11 cellular contexts compared by ENCODE assay signal in genomic region chr11:47916361-47916841, GRCh38.
A peak's percentile ranks its signal among the peaks of the same experiment; 100 is the strongest.
DNase-seq lines count a peak whose midpoint lies in the region; ATAC-seq, FAIRE-seq and TF ChIP-seq lines count a peak whose summit lies in the region.
"Had no signal": no experiment of that assay in that cellular context is flagged by ENCODE, and none has a peak within 500 bp of the region (broad histone marks: within the 10 kb centered on the region; RNA-seq: fewer than 3 reads in every experiment).

No MANE protein-coding gene starts in this region.

- H3K9me1 ChIP-seq in endothelial cell of umbilical vein (replicated peaks; ENCODE audit: control insufficient read depth, extremely low read depth, insufficient read depth, low read length) = no peaks in the 10 kb centered on the region

- no peaks in the 10 kb centered on the region for H3K9me3 ChIP-seq in endothelial cell of umbilical vein (replicated peaks; ENCODE audit: control insufficient read depth, insufficient read depth, low read length)
- H3K9me3 ChIP-seq in naive thymus-derived CD4-positive, alpha-beta T cell (ENCODE audit: control insufficient read depth in 2 of 3, low read length in 3 of 3) = no peaks in the 10 kb centered on the region
- H3K9me3 ChIP-seq in aorta (ENCODE audit: control insufficient read depth, low read length) = no peaks in the 10 kb centered on the region

- no peaks in the 10 kb centered on the region for H3K27me3 ChIP-seq in endothelial cell of umbilical vein (ENCODE audit: control insufficient read depth in 2 of 2, insufficient read depth in 2 of 2, low read length in 2 of 2)
- no peaks in the 10 kb centered on the region for H3K27me3 ChIP-seq in naive thymus-derived CD4-positive, alpha-beta T cell (ENCODE audit: control insufficient read depth in 2 of 2, insufficient read depth in 2 of 2, low read length in 2 of 2)
- no peaks in the 10 kb centered on the region for H3K27me3 ChIP-seq in aorta (ENCODE audit: control insufficient read depth in 1 of 2, insufficient read depth in 2 of 2, low read length in 1 of 2)

- H3K27me3 Mint-ChIP-seq in activated naive CD4-positive, alpha-beta T cell treated with anti-CD3 and anti-CD28 coated beads, Interleukin-2, amount 10 ng/mL, durations not matched to agents 7 days and 5 days = peaks cover 4% of the 10 kb centered on the region
- no peaks in the 10 kb centered on the region for H3K27me3 Mint-ChIP-seq in activated naive CD4-positive, alpha-beta T cell treated with anti-CD3 and anti-CD28 coated beads for 36 hours (ENCODE audit: low read depth)
- peaks cover 0 to 3% (median 0%) of the 10 kb centered on the region in 5 donors for H3K27me3 Mint-ChIP-seq in naive thymus-derived CD4-positive, alpha-beta T cell

- peaks cover 2% of the 10 kb centered on the region for H3K36me3 Mint-ChIP-seq in activated naive CD4-positive, alpha-beta T cell treated with anti-CD3 and anti-CD28 coated beads, Interleukin-2, amount 10 ng/mL, durations not matched to agents 7 days and 5 days
- H3K36me3 Mint-ChIP-seq in activated naive CD4-positive, alpha-beta T cell treated with anti-CD3 and anti-CD28 coated beads for 36 hours (ENCODE audit: low read depth) = no peaks in the 10 kb centered on the region
- H3K36me3 Mint-ChIP-seq in naive thymus-derived CD4-positive, alpha-beta T cell = peaks cover 0 to 2% (median 0%) of the 10 kb centered on the region in 5 donors

- POLR2A ChIA-PET in endothelial cell of umbilical vein (lab: Charles Lee) = no interaction called here
- POLR2A ChIA-PET in naive thymus-derived CD4-positive, alpha-beta T cell (lab: Charles Lee) = interaction anchor here (1.1 kb wide), 1 partner anchor 9 kb away, joined by 3 read pairs; no protein-coding TSS in a partner anchor

- peaks cover 73% of the 10 kb centered on the region for H3K4me1 Mint-ChIP-seq in activated naive CD4-positive, alpha-beta T cell treated with anti-CD3 and anti-CD28 coated beads, Interleukin-2, amount 10 ng/mL, durations not matched to agents 7 days and 5 days
- H3K4me1 Mint-ChIP-seq in activated naive CD4-positive, alpha-beta T cell treated with anti-CD3 and anti-CD28 coated beads for 36 hours (ENCODE audit: low read depth) = peaks cover 53% of the 10 kb centered on the region
- H3K4me1 Mint-ChIP-seq in naive thymus-derived CD4-positive, alpha-beta T cell = peaks cover 28 to 70% (median 64%) of the 10 kb centered on the region in 7 donors

- DNase-seq in activated naive CD4-positive, alpha-beta T cell treated with anti-CD3 and anti-CD28 coated beads, Interleukin-2, amount 10 ng/mL, durations not matched to agents 7 days and 5 days = no peak
- DNase-seq in activated naive CD4-positive, alpha-beta T cell treated with anti-CD3 and anti-CD28 coated beads for 36 hours = no peak
- DNase-seq in endothelial cell of umbilical vein (ENCODE audit: low read depth, low spot score) (peak; percentile 85), aorta (peak in 1 of 2 donors; percentile 70), NCI-H1930 (lab: John Stamatoyannopoulos, UW) (no peak), NCI-H345 (lab: John Stamatoyannopoulos, UW) (no peak)
- no peak for DNase-seq in naive thymus-derived CD4-positive, alpha-beta T cell
- DNase-seq in stimulated activated CD4-positive, alpha-beta T cell treated with anti-CD3 and anti-CD28 coated beads, Interleukin-15, amount 100 ng/mL, for 24 hours = no peak
- DNase-seq: activated CD8-positive, alpha-beta T cell treated with anti-CD3 and anti-CD28 coated beads, Interleukin-2, amount 10 ng/mL, durations not matched to agents 7 days and 5 days; HCEC 1CT had no signal

- TF ChIP-seq POLR2A in endothelial cell of umbilical vein (IDR thresholded peaks at IDR 0.05; ENCODE audit: low read depth, low read length) = no peak

- H3K4me2 ChIP-seq in endothelial cell of umbilical vein (ENCODE audit: insufficient read depth, low read length) = no peak overlapping the region

- H4K20me1 ChIP-seq in endothelial cell of umbilical vein (replicated peaks; ENCODE audit: control insufficient read depth, extremely low read depth, insufficient read depth, low read length) = no peaks in the 10 kb centered on the region

- 35 to 43% methylated on average over 9 of the region's 9 CpGs for WGBS in aorta, 2 donors

- no peak overlapping the region for H3K9ac ChIP-seq in endothelial cell of umbilical vein (replicated peaks; ENCODE audit: extremely low read depth, insufficient read depth, low read length)

- H2AFZ ChIP-seq in endothelial cell of umbilical vein (ENCODE audit: low read depth, low read length) = peak overlapping the region; percentile 65

- H3K27ac ChIP-seq in endothelial cell of umbilical vein (ENCODE audit: insufficient read depth, low read depth, low read length) = peak overlapping the region; percentile 15
- H3K27ac ChIP-seq in naive thymus-derived CD4-positive, alpha-beta T cell (ENCODE audit: low read depth, low read length) = no peak overlapping the region
- no peak overlapping the region for H3K27ac ChIP-seq in aorta (ENCODE audit: low read depth in 1 of 2, low read length in 2 of 2)

- no TSS peak for BruUV-seq in endothelial cell of umbilical vein (replicated peaks; lab: Mats Ljungman, UMichigan)

- dilution Hi-C loops in endothelial cell of umbilical vein (cut with MboI; ENCODE audit: extremely low pct_ligation_motif_present, low sequenced_read_pairs) = no loop called here

- no peaks in the 10 kb centered on the region for H3K79me2 ChIP-seq in endothelial cell of umbilical vein (ENCODE audit: control insufficient read depth, insufficient read depth, low read length)

- peak; percentile 68 for FAIRE-seq in endothelial cell of umbilical vein (lab: Jason Lieb, UNC)
- FAIRE-seq: GM12892 had no signal

- no peaks in the 10 kb centered on the region for H3K36me3 ChIP-seq in endothelial cell of umbilical vein (ENCODE audit: control insufficient read depth in 2 of 2, extremely low read depth in 1 of 2, insufficient read depth in 2 of 2, low read length in 2 of 2)
- no peaks in the 10 kb centered on the region for H3K36me3 ChIP-seq in naive thymus-derived CD4-positive, alpha-beta T cell (ENCODE audit: control insufficient read depth in 2 of 3, insufficient read depth in 3 of 3, low read length in 3 of 3)
- no peaks in the 10 kb centered on the region for H3K36me3 ChIP-seq in aorta (ENCODE audit: control insufficient read depth in 1 of 2, insufficient read depth in 2 of 2, low read length in 1 of 2)

- H3K27ac Mint-ChIP-seq in activated naive CD4-positive, alpha-beta T cell treated with anti-CD3 and anti-CD28 coated beads, Interleukin-2, amount 10 ng/mL, durations not matched to agents 7 days and 5 days = peak overlapping the region; percentile 47
- H3K27ac Mint-ChIP-seq in activated naive CD4-positive, alpha-beta T cell treated with anti-CD3 and anti-CD28 coated beads for 36 hours = no peak overlapping the region
- H3K27ac Mint-ChIP-seq in naive thymus-derived CD4-positive, alpha-beta T cell = peak overlapping the region; percentile 43 to 89 (median 67)
- H3K27ac Mint-ChIP-seq: activated CD8-positive, alpha-beta T cell treated with anti-CD3 and anti-CD28 coated beads, Interleukin-2, amount 10 ng/mL, durations not matched to agents 7 days and 5 days had no signal

- H3K9me3 Mint-ChIP-seq in activated naive CD4-positive, alpha-beta T cell treated with anti-CD3 and anti-CD28 coated beads, Interleukin-2, amount 10 ng/mL, durations not matched to agents 7 days and 5 days = no peaks in the 10 kb centered on the region
- no peaks in the 10 kb centered on the region for H3K9me3 Mint-ChIP-seq in activated naive CD4-positive, alpha-beta T cell treated with anti-CD3 and anti-CD28 coated beads for 36 hours
- no peaks in the 10 kb centered on the region for H3K9me3 Mint-ChIP-seq in naive thymus-derived CD4-positive, alpha-beta T cell

- no peak for ATAC-seq in naive thymus-derived CD4-positive, alpha-beta T cell
- ATAC-seq in aorta (ENCODE audit: low FRiP score) = peak; percentile 44
- ATAC-seq: activated CD8-positive, alpha-beta T cell treated with anti-CD3 and anti-CD28 coated beads, Interleukin-2, amount 10 ng/mL, durations not matched to agents 7 days and 5 days had no signal

- no peak for TF ChIP-seq CTCF in endothelial cell of umbilical vein (IDR thresholded peaks at IDR 0.05; ENCODE audit: extremely low read depth in 1 of 2, insufficient read depth in 1 of 2, low read depth in 1 of 2, low read length in 2 of 2)

- H3K4me1 ChIP-seq in endothelial cell of umbilical vein (ENCODE audit: control insufficient read depth, extremely low read depth, insufficient read depth, low read length) (peaks cover 39% of the 10 kb centered on the region), aorta (ENCODE audit: control insufficient read depth in 1 of 2, insufficient read depth in 2 of 2, low read length in 2 of 2) (no peaks in the 10 kb centered on the region)
- H3K4me1 ChIP-seq in naive thymus-derived CD4-positive, alpha-beta T cell (ENCODE audit: control insufficient read depth in 2 of 2, insufficient read depth in 2 of 2, low read length in 2 of 2) = peaks cover 39 to 41% of the 10 kb centered on the region in 2 donors

- intact Hi-C loops in activated naive CD4-positive, alpha-beta T cell treated with anti-CD3 and anti-CD28 coated beads for 36 hours (cut with micrococcal nuclease) = no loop called here
- intact Hi-C loops in endothelial cell of umbilical vein (cut with micrococcal nuclease) (loop anchor here (5.0 kb wide), 2 partner anchors 59 to 149 kb away; partner anchors contain the start of gene FNBP4), aorta (cut with DNase I) (no loop called here)
- intact Hi-C loops in naive thymus-derived CD4-positive, alpha-beta T cell (cut with micrococcal nuclease) = no loop called here

- no peak overlapping the region for H3K4me3 Mint-ChIP-seq in activated naive CD4-positive, alpha-beta T cell treated with anti-CD3 and anti-CD28 coated beads, Interleukin-2, amount 10 ng/mL, durations not matched to agents 7 days and 5 days
- no peak overlapping the region for H3K4me3 Mint-ChIP-seq in activated naive CD4-positive, alpha-beta T cell treated with anti-CD3 and anti-CD28 coated beads for 36 hours
- peak overlapping the region in 3 of 10 donors; percentile 25 to 61 (median 28) for H3K4me3 Mint-ChIP-seq in naive thymus-derived CD4-positive, alpha-beta T cell
- H3K4me3 Mint-ChIP-seq: activated CD8-positive, alpha-beta T cell treated with anti-CD3 and anti-CD28 coated beads, Interleukin-2, amount 10 ng/mL, durations not matched to agents 7 days and 5 days had no signal

- CTCF ChIA-PET in activated naive CD4-positive, alpha-beta T cell treated with anti-CD3 and anti-CD28 coated beads, Interleukin-2, amount 10 ng/mL, durations not matched to agents 7 days and 5 days (lab: Charles Lee) = interaction anchor here (1.7 kb wide), 1 partner anchor 9 kb away, joined by 4 read pairs; no protein-coding TSS in a partner anchor
- CTCF ChIA-PET in activated naive CD4-positive, alpha-beta T cell treated with anti-CD3 and anti-CD28 coated beads for 36 hours (lab: Charles Lee) = interaction anchor here (0.6 to 1.1 kb wide), 2 partner anchors 18 to 26 kb away, joined by 3 to 4 read pairs; no protein-coding TSS in a partner anchor
- CTCF ChIA-PET in endothelial cell of umbilical vein (lab: Charles Lee) = interaction anchor here (1.3 kb wide), 2 partner anchors 18 to 193 kb away, joined by 3 to 7 read pairs; no protein-coding TSS in a partner anchor
- CTCF ChIA-PET in naive thymus-derived CD4-positive, alpha-beta T cell (lab: Charles Lee) = no interaction called here

- H3K4me3 ChIP-seq in endothelial cell of umbilical vein (replicated peaks in 1 of 3; ENCODE audit: insufficient read depth in 1 of 3, low read depth in 1 of 3, low read length in 3 of 3) = no peak overlapping the region
- H3K4me3 ChIP-seq in naive thymus-derived CD4-positive, alpha-beta T cell (ENCODE audit: low read length) = no peak overlapping the region
- no peak overlapping the region for H3K4me3 ChIP-seq in aorta (ENCODE audit: low read length in 2 of 2)
